Comparison of ENCODE assay signal across 1 cellular context in the genomic region with DNA sequence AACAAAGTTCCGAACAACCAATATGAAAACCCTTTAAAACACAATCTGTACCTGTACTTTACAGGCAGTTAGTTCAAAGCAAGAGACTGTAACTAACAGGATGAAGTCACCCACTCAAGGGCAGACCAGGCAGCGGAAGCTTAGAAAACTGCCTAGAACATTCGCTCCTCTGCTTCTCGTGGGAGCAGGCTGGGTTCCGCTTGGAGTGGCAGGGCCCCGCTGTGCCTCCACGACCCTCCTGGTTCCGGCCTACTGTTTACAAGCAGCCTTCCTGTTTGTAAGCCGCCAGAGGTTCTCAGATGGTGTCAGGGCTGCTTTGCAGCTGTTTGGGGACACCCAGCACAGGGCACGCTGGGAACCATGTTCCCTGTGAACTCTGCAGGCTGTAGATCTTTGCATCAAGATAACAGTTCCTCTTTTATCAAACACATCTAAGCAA.
TF ChIP-seq lines count a peak whose summit lies in the region.

No MANE protein-coding gene starts in this region.

TF ChIP-seq in GM23338, 12 proteins besides CTCF, POLR2A, EP300 and RAD21 (continued from another document):
- TF ChIP-seq, protein P1, sequence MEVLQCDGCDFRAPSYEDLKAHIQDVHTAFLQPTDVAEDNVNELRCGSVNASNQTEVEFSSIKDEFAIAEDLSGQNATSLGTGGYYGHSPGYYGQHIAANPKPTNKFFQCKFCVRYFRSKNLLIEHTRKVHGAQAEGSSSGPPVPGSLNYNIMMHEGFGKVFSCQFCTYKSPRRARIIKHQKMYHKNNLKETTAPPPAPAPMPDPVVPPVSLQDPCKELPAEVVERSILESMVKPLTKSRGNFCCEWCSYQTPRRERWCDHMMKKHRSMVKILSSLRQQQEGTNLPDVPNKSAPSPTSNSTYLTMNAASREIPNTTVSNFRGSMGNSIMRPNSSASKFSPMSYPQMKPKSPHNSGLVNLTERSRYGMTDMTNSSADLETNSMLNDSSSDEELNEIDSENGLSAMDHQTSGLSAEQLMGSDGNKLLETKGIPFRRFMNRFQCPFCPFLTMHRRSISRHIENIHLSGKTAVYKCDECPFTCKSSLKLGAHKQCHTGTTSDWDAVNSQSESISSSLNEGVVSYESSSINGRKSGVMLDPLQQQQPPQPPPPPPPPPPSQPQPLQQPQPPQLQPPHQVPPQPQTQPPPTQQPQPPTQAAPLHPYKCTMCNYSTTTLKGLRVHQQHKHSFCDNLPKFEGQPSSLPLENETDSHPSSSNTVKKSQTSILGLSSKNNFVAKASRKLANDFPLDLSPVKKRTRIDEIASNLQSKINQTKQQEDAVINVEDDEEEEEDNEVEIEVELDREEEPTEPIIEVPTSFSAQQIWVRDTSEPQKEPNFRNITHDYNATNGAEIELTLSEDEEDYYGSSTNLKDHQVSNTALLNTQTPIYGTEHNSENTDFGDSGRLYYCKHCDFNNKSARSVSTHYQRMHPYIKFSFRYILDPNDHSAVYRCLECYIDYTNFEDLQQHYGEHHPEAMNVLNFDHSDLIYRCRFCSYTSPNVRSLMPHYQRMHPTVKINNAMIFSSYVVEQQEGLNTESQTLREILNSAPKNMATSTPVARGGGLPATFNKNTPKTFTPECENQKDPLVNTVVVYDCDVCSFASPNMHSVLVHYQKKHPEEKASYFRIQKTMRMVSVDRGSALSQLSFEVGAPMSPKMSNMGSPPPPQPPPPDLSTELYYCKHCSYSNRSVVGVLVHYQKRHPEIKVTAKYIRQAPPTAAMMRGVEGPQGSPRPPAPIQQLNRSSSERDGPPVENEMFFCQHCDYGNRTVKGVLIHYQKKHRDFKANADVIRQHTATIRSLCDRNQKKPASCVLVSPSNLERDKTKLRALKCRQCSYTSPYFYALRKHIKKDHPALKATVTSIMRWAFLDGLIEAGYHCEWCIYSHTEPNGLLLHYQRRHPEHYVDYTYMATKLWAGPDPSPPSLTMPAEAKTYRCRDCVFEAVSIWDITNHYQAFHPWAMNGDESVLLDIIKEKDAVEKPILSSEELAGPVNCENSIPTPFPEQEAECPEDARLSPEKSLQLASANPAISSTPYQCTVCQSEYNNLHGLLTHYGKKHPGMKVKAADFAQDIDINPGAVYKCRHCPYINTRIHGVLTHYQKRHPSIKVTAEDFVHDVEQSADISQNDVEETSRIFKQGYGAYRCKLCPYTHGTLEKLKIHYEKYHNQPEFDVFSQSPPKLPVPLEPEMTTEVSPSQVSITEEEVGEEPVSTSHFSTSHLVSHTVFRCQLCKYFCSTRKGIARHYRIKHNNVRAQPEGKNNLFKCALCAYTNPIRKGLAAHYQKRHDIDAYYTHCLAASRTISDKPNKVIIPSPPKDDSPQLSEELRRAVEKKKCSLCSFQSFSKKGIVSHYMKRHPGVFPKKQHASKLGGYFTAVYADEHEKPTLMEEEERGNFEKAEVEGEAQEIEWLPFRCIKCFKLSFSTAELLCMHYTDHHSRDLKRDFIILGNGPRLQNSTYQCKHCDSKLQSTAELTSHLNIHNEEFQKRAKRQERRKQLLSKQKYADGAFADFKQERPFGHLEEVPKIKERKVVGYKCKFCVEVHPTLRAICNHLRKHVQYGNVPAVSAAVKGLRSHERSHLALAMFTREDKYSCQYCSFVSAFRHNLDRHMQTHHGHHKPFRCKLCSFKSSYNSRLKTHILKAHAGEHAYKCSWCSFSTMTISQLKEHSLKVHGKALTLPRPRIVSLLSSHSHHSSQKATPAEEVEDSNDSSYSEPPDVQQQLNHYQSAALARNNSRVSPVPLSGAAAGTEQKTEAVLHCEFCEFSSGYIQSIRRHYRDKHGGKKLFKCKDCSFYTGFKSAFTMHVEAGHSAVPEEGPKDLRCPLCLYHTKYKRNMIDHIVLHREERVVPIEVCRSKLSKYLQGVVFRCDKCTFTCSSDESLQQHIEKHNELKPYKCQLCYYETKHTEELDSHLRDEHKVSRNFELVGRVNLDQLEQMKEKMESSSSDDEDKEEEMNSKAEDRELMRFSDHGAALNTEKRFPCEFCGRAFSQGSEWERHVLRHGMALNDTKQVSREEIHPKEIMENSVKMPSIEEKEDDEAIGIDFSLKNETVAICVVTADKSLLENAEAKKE (CRISPR knock-in tag; IDR thresholded peaks at IDR 0.05) = no peak
- TF ChIP-seq, protein P2, sequence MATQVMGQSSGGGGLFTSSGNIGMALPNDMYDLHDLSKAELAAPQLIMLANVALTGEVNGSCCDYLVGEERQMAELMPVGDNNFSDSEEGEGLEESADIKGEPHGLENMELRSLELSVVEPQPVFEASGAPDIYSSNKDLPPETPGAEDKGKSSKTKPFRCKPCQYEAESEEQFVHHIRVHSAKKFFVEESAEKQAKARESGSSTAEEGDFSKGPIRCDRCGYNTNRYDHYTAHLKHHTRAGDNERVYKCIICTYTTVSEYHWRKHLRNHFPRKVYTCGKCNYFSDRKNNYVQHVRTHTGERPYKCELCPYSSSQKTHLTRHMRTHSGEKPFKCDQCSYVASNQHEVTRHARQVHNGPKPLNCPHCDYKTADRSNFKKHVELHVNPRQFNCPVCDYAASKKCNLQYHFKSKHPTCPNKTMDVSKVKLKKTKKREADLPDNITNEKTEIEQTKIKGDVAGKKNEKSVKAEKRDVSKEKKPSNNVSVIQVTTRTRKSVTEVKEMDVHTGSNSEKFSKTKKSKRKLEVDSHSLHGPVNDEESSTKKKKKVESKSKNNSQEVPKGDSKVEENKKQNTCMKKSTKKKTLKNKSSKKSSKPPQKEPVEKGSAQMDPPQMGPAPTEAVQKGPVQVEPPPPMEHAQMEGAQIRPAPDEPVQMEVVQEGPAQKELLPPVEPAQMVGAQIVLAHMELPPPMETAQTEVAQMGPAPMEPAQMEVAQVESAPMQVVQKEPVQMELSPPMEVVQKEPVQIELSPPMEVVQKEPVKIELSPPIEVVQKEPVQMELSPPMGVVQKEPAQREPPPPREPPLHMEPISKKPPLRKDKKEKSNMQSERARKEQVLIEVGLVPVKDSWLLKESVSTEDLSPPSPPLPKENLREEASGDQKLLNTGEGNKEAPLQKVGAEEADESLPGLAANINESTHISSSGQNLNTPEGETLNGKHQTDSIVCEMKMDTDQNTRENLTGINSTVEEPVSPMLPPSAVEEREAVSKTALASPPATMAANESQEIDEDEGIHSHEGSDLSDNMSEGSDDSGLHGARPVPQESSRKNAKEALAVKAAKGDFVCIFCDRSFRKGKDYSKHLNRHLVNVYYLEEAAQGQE (IDR thresholded peaks at IDR 0.05; ENCODE audit: unreplicated experiment) = no peak
- TF ChIP-seq STAT1 (IDR thresholded peaks at IDR 0.05; ENCODE audit: unreplicated experiment) (no peak), POLR2AphosphoS5 (IDR thresholded peaks at IDR 0.05; ENCODE audit: low read depth) (no peak), EZH2phosphoT487 (IDR thresholded peaks at IDR 0.05; ENCODE audit: unreplicated experiment) (no peak), ZNF114 (CRISPR knock-in tag; IDR thresholded peaks at IDR 0.05) (no peak), CREB1 (CRISPR knock-in tag; IDR thresholded peaks at IDR 0.05; ENCODE audit: low read depth) (no peak)
